13 cellular contexts compared by ENCODE assay signal in genomic region chr9:129441852-129442251, GRCh38.
"Had no signal": no experiment of that assay in that cellular context is flagged by ENCODE, and none has a peak within 500 bp of the region (broad histone marks: within the 10 kb centered on the region; RNA-seq: fewer than 3 reads in every experiment).

No MANE protein-coding gene starts in this region.

- ATAC-seq: effector memory CD8-positive, alpha-beta T cell; lower lobe of right lung; natural killer cell; stimulated activated naive CD8-positive, alpha-beta T cell treated with anti-CD3 and anti-CD28 coated beads, Interleukin-15, Interleukin-2, amounts not matched to agents 100 U/mL and 50 U/mL, for 24 hours; T-cell had no signal

- H3K27me3 ChIP-seq: ovary, suprapubic skin had no signal

- H3K4me3 Mint-ChIP-seq: activated naive CD4-positive, alpha-beta T cell treated with anti-CD3 and anti-CD28 coated beads for 36 hours; central memory CD8-positive, alpha-beta T cell; dendritic cell treated with granulocyte-macrophage colony-stimulating factor and Interleukin-4, amounts not matched to agents 40 ng/mL and 50 ng/mL, for 4 days; effector memory CD8-positive, alpha-beta T cell; natural killer cell; T-cell had no signal

- H2AFZ ChIP-seq: hepatocyte had no signal

- H3K9me3 ChIP-seq: lower lobe of right lung, ovary, suprapubic skin had no signal

- H3K27ac ChIP-seq: lower lobe of right lung, ovary, suprapubic skin had no signal

- H3K79me2 ChIP-seq: hepatocyte had no signal

- H3K36me3 ChIP-seq: lower lobe of right lung, ovary, suprapubic skin had no signal

- H3K27ac Mint-ChIP-seq: activated naive CD4-positive, alpha-beta T cell treated with anti-CD3 and anti-CD28 coated beads for 36 hours; dendritic cell treated with granulocyte-macrophage colony-stimulating factor and Interleukin-4, amounts not matched to agents 40 ng/mL and 50 ng/mL, for 4 days; natural killer cell had no signal

- H3K36me3 Mint-ChIP-seq: natural killer cell, T-cell had no signal

- DNase-seq: activated CD4-positive, alpha-beta T cell treated with anti-CD3 and anti-CD28 coated beads for 48 hours; activated naive CD4-positive, alpha-beta T cell treated with anti-CD3 and anti-CD28 coated beads for 36 hours; effector memory CD8-positive, alpha-beta T cell; lower lobe of right lung; natural killer cell; ovary; stimulated activated CD4-positive, alpha-beta T cell treated with anti-CD3 and anti-CD28 coated beads, Interleukin-2, amount 100 ng/mL, for 48 hours; stimulated activated naive CD8-positive, alpha-beta T cell treated with anti-CD3 and anti-CD28 coated beads, Interleukin-15, Interleukin-2, amounts not matched to agents 100 U/mL and 50 U/mL, for 24 hours; T-cell had no signal

- H3K4me3 ChIP-seq: hepatocyte, lower lobe of right lung, ovary, suprapubic skin had no signal

- H3K9me3 Mint-ChIP-seq: activated naive CD4-positive, alpha-beta T cell treated with anti-CD3 and anti-CD28 coated beads for 36 hours; effector memory CD8-positive, alpha-beta T cell; natural killer cell; T-cell had no signal
